14 cellular contexts compared by ENCODE assay signal in genomic region chr19:53824134-53824611, GRCh38. TPM values are rescaled to one million over a fixed set of nuclear protein-coding genes. Genes with fewer than 3 reads are reported as not detected.
DNase-seq lines count a peak whose midpoint lies in the region; ATAC-seq and TF ChIP-seq lines count a peak whose summit lies in the region.
"Had no signal": no experiment of that assay in that cellular context is flagged by ENCODE, and none has a peak within 500 bp of the region (broad histone marks: within the 10 kb centered on the region; RNA-seq: fewer than 3 reads in every experiment).

NLRP12 (minus strand) TSS chr19:53824314; CDS start chr19:53824174, 140 bp downstream.

- no peaks in the 10 kb centered on the region for H3K36me3 ChIP-seq in H7 (replicated peaks; ENCODE audit: control insufficient read depth, insufficient read depth, low read length)
- no peaks in the 10 kb centered on the region for H3K36me3 ChIP-seq in psoas muscle (ENCODE audit: insufficient read depth in 1 of 2, low read depth in 1 of 2)

- 65 to 71% (median 69%) methylated on average over 14 of the region's 14 CpGs for WGBS in psoas muscle, 3 donors

- intact Hi-C loops in left ventricle myocardium superior (cut with micrococcal nuclease), result no loop called here
- intact Hi-C loops in psoas muscle (cut with DNase I), result no loop called here

- TF ChIP-seq CTCF in psoas muscle (IDR thresholded peaks at IDR 0.05), result no peak

- DNase-seq in H7 (no peak), SIG-M5 (lab: John Stamatoyannopoulos, UW) (peak; percentile 77), left ventricle myocardium superior (peak; percentile 34), psoas muscle (peak in 1 of 2 donors; percentile 49), hepatic stellate cell (ENCODE audit: low spot score) (no peak), amniotic stem cell (lab: John Stamatoyannopoulos, UW) (no peak)
- DNase-seq in naive thymus-derived CD8-positive, alpha-beta T cell, result no peak
- DNase-seq: activated CD4-positive, alpha-beta memory T cell treated with anti-CD3 and anti-CD28 coated beads for 36 hours; activated naive CD4-positive, alpha-beta T cell; NCI-H1694; NCI-H774 had no signal

- peaks cover 0 to 6% (median under 1%) of the 10 kb centered on the region in 4 donors for H3K4me1 Mint-ChIP-seq in naive thymus-derived CD8-positive, alpha-beta T cell

- H3K4me3 Mint-ChIP-seq in naive thymus-derived CD8-positive, alpha-beta T cell, result peak within 1 kb of the TSS in 1 of 10 donors; percentile 70
- H3K4me3 Mint-ChIP-seq: activated CD4-positive, alpha-beta memory T cell treated with anti-CD3 and anti-CD28 coated beads for 36 hours; nephron had no signal

- POLR2A ChIA-PET in naive thymus-derived CD8-positive, alpha-beta T cell (lab: Charles Lee), result no interaction called here

- H3K27ac Mint-ChIP-seq in naive thymus-derived CD8-positive, alpha-beta T cell, result no peak within 1 kb of the TSS
- H3K27ac Mint-ChIP-seq: activated CD4-positive, alpha-beta memory T cell treated with anti-CD3 and anti-CD28 coated beads for 36 hours; nephron had no signal

- H3K9me3 Mint-ChIP-seq in naive thymus-derived CD8-positive, alpha-beta T cell, result no peaks in the 10 kb centered on the region
- H3K9me3 Mint-ChIP-seq: activated CD4-positive, alpha-beta memory T cell treated with anti-CD3 and anti-CD28 coated beads for 36 hours; nephron had no signal

- H3K27me3 ChIP-seq in H7 (ENCODE audit: control insufficient read depth, insufficient read depth, low read length) (no peaks in the 10 kb centered on the region), psoas muscle (ENCODE audit: insufficient read depth in 3 of 3, low read length in 2 of 3) (peaks cover 0 to 2% (median 0%) of the 10 kb centered on the region in 3 donors)

- no peaks in the 10 kb centered on the region for H3K36me3 Mint-ChIP-seq in naive thymus-derived CD8-positive, alpha-beta T cell
- H3K36me3 Mint-ChIP-seq: activated CD4-positive, alpha-beta memory T cell treated with anti-CD3 and anti-CD28 coated beads for 36 hours had no signal

- no peaks in the 10 kb centered on the region for H3K4me1 ChIP-seq in psoas muscle

- H3K9me3 ChIP-seq in psoas muscle, result no peaks in the 10 kb centered on the region

- H3K27ac ChIP-seq in psoas muscle, result no peak within 1 kb of the TSS

- H3K4me3 ChIP-seq in H7 (ENCODE audit: insufficient read depth, low read depth, low read length) (no peak within 1 kb of the TSS), psoas muscle (peak within 1 kb of the TSS; percentile 24)

- H3K27me3 Mint-ChIP-seq in naive thymus-derived CD8-positive, alpha-beta T cell, result peaks cover 13 to 47% (median 24%) of the 10 kb centered on the region in 5 donors

- ATAC-seq in left ventricle myocardium superior (peak; percentile 76), psoas muscle (no peak), HG02610 (IDR thresholded peaks at IDR 0.05; ENCODE audit: unreplicated experiment) (no peak)
- no peak for ATAC-seq in naive thymus-derived CD8-positive, alpha-beta T cell

RNA-seq across cellular contexts. Expression of gene NLRP12, which starts in this region (rescaled TPM):
- 12.7 and 16.1 TPM in 2 replicates for total RNA-seq in H7 (2014; rRNA removed; shearing (Covaris generic))
- total RNA-seq in left ventricle myocardium superior (0.22 TPM), psoas muscle (under 1 TPM; 0.16 to 0.44 (median 0.21) TPM)
- under 1 TPM; 0.04 to 0.17 (median 0.05) TPM for polyA plus RNA-seq in psoas muscle
- total RNA-seq in naive thymus-derived CD8-positive, alpha-beta T cell, result not detected
- under 1 TPM in 1 of 3 donors, not detected in 2; 0.21 TPM for polyA plus RNA-seq in naive thymus-derived CD8-positive, alpha-beta T cell
- total RNA-seq: activated CD4-positive, alpha-beta memory T cell treated with anti-CD3 and anti-CD28 coated beads for 36 hours had no signal
- polyA plus RNA-seq: BJ had no signal

Comparison
In these comparisons a context has a peak if more than half of its experiments do, and no peak if none do; other contexts are left out.
1. Peak in DNase-seq and ATAC-seq in left ventricle myocardium superior; RNA of the gene not detected or under 1 TPM.